19 cellular contexts compared by ENCODE assay signal in genomic region chr15:61091229-61091628, GRCh38.
DNase-seq lines count a peak whose midpoint lies in the region; ATAC-seq and TF ChIP-seq lines count a peak whose summit lies in the region.
"Had no signal": no experiment of that assay in that cellular context is flagged by ENCODE, and none has a peak within 500 bp of the region (broad histone marks: within the 10 kb centered on the region; RNA-seq: fewer than 3 reads in every experiment).

No MANE protein-coding gene starts in this region.

- H3K27ac ChIP-seq in A673 (ENCODE audit: low read depth, low read length, poor library complexity, severe bottlenecking) (no peak overlapping the region), HEK293 (ENCODE audit: extremely low read depth, low read depth, low read length) (no peak overlapping the region)
- H3K27ac ChIP-seq: suprapubic skin had no signal

- H3K4me1 ChIP-seq in A673 (ENCODE audit: insufficient read depth, low read length, poor library complexity, severe bottlenecking) (no peaks in the 10 kb centered on the region), HEK293 (ENCODE audit: control insufficient read depth, insufficient read depth, low read length) (no peaks in the 10 kb centered on the region)

- no peak for TF ChIP-seq CTCF in A673 (conservative IDR thresholded peaks at IDR 0.05; ENCODE audit: low read depth, low read length)
- no peak for TF ChIP-seq CTCF in HEK293 (tag by site-specific recombination; IDR thresholded peaks at IDR 0.05)
- TF ChIP-seq CTCF in nephron (IDR thresholded peaks at IDR 0.05; ENCODE audit: unreplicated experiment in 3 of 3), result no peak

- ATAC-seq in HG02571 (IDR thresholded peaks at IDR 0.05; ENCODE audit: unreplicated experiment), result no peak
- ATAC-seq: effector memory CD8-positive, alpha-beta T cell had no signal

- no peaks in the 10 kb centered on the region for H3K27me3 Mint-ChIP-seq in nephron (ENCODE audit: low read depth)

- H3K9me3 ChIP-seq in A673 (ENCODE audit: low read depth, low read length, poor library complexity, severe bottlenecking) (no peaks in the 10 kb centered on the region), HEK293 (ENCODE audit: control insufficient read depth, insufficient read depth, low read depth, low read length) (no peaks in the 10 kb centered on the region)
- H3K9me3 ChIP-seq: suprapubic skin had no signal

- POLR2A ChIA-PET in A673 (lab: Charles Lee; ENCODE audit: low non-redundant PET) (interaction anchor here (0.6 kb wide), 1 partner anchor 1487 kb away, joined by 10 read pairs; no protein-coding TSS in a partner anchor), HEK293 (lab: Yijun Ruan, JAX) (no interaction called here)

- CTCF ChIA-PET in A673 (lab: Charles Lee) (interaction anchor here (0.6 kb wide), 1 partner anchor 172 kb away, joined by 3 read pairs; no protein-coding TSS in a partner anchor), HEK293 (lab: Yijun Ruan, JAX) (no interaction called here)

- BruUV-seq in A673 (replicated peaks; lab: Mats Ljungman, UMichigan), result no TSS peak

- peaks cover 16% of the 10 kb centered on the region for H3K36me3 Mint-ChIP-seq in nephron (ENCODE audit: low read depth)
- H3K36me3 Mint-ChIP-seq: activated naive CD8-positive, alpha-beta T cell treated with anti-CD3 and anti-CD28 coated beads for 36 hours; CD4-positive, CD25-positive, alpha-beta regulatory T cell had no signal

- H3K4me1 Mint-ChIP-seq in nephron, result peaks cover 59% of the 10 kb centered on the region
- H3K4me1 Mint-ChIP-seq: activated naive CD8-positive, alpha-beta T cell treated with anti-CD3 and anti-CD28 coated beads for 36 hours; CD4-positive, CD25-positive, alpha-beta regulatory T cell had no signal

- peak overlapping the region; percentile 38 to 78 (median 65) for H3K27ac Mint-ChIP-seq in nephron
- H3K27ac Mint-ChIP-seq: activated naive CD8-positive, alpha-beta T cell treated with anti-CD3 and anti-CD28 coated beads for 36 hours; activated T-helper 2 cell treated with anti-CD3 and anti-CD28 coated beads, Interferon-gamma antibody, Interleukin-2, Interleukin-4, amounts not matched to agents 10 μg/mL and 5 μg/mL and 100 μg/mL, durations not matched to agents 14 hours and 24 hours and 36 hours; CD4-positive, CD25-positive, alpha-beta regulatory T cell; effector memory CD8-positive, alpha-beta T cell; T-helper 2 cell treated with Interferon-gamma antibody and Interleukin-4, amounts not matched to agents 5 μg/mL and 100 μg/mL, for 36 hours had no signal

- H3K36me3 ChIP-seq in A673 (ENCODE audit: insufficient read depth, low read length, poor library complexity, severe bottlenecking) (no peaks in the 10 kb centered on the region), HEK293 (ENCODE audit: control insufficient read depth in 2 of 2, insufficient read depth in 1 of 2, low read length in 2 of 2) (no peaks in the 10 kb centered on the region)
- H3K36me3 ChIP-seq: suprapubic skin had no signal

- intact Hi-C loops in A673 (cut with micrococcal nuclease; ENCODE audit: unreplicated experiment), result no loop called here

- peak overlapping the region; percentile 6 for H3K4me3 ChIP-seq in A673 (ENCODE audit: low read depth, low read length, poor library complexity, severe bottlenecking)
- no peak overlapping the region for H3K4me3 ChIP-seq in HEK293 (ENCODE audit: low read depth, low read length)
- H3K4me3 ChIP-seq: suprapubic skin had no signal

- peak overlapping the region in 1 of 3 experiments; percentile 27 for H3K4me3 Mint-ChIP-seq in nephron
- H3K4me3 Mint-ChIP-seq: activated naive CD8-positive, alpha-beta T cell treated with anti-CD3 and anti-CD28 coated beads for 36 hours; CD4-positive, CD25-positive, alpha-beta regulatory T cell; effector memory CD8-positive, alpha-beta T cell; T-helper 2 cell treated with Interferon-gamma antibody and Interleukin-4, amounts not matched to agents 5 μg/mL and 100 μg/mL, for 36 hours had no signal

- no peaks in the 10 kb centered on the region for H3K9me3 Mint-ChIP-seq in nephron
- H3K9me3 Mint-ChIP-seq: activated naive CD8-positive, alpha-beta T cell treated with anti-CD3 and anti-CD28 coated beads for 36 hours; activated T-helper 2 cell treated with anti-CD3 and anti-CD28 coated beads, Interferon-gamma antibody, Interleukin-2, Interleukin-4, amounts not matched to agents 10 μg/mL and 5 μg/mL and 100 μg/mL, durations not matched to agents 14 hours and 24 hours and 36 hours; effector memory CD8-positive, alpha-beta T cell; T-helper 2 cell treated with Interferon-gamma antibody and Interleukin-4, amounts not matched to agents 5 μg/mL and 100 μg/mL, for 36 hours had no signal

- no peaks in the 10 kb centered on the region for H3K27me3 ChIP-seq in A673 (replicated peaks; ENCODE audit: insufficient read depth, low read depth, low read length, poor library complexity)
- H3K27me3 ChIP-seq: suprapubic skin had no signal

- DNase-seq in A673 (ENCODE audit: low spot score), result peak; percentile 35
- peak; percentile 80 for DNase-seq in NCI-H748 (lab: John Stamatoyannopoulos, UW; ENCODE audit: unreplicated experiment)
- no peak for DNase-seq in cortex of kidney (lab: John Stamatoyannopoulos, UW)
- DNase-seq in stimulated activated CD8-positive, alpha-beta memory T cell treated with anti-CD3 and anti-CD28 coated beads, Interleukin-4, amount 100 ng/mL, for 48 hours, result no peak
- DNase-seq: activated CD4-positive, alpha-beta T cell treated with anti-CD3 and anti-CD28 coated beads, Interleukin-2, amount 50 U/mL, for 1 hour; activated naive CD8-positive, alpha-beta T cell treated with anti-CD3 and anti-CD28 coated beads for 36 hours; CD4-positive, CD25-positive, alpha-beta regulatory T cell; DMS 273 treated with DMSO at 0.1 percent for 48 hours; effector memory CD8-positive, alpha-beta T cell; GOT3; KG1; kidney; NCI-H226 had no signal

TF ChIP-seq in HEK293, 187 proteins besides CTCF, POLR2A, EP300 and RAD21:
- TF ChIP-seq PBX3 (CRISPR knock-in tag; IDR thresholded peaks at IDR 0.05), result no peak
- TF ChIP-seq ZNF184 (tag by site-specific recombination; IDR thresholded peaks at IDR 0.05), result no peak
- 0 out of 2 replicates have a peak, but pooled peaks have one; percentile 13 for TF ChIP-seq ZBTB8A (tag by site-specific recombination; IDR thresholded peaks at IDR 0.05)

Comparison
In these comparisons a context has a peak if more than half of its experiments do, and no peak if none do; other contexts are left out.
1. DNase-seq: peak in A673 (single experiment) and NCI-H748 (single experiment); none in cortex of kidney (single experiment) and stimulated activated CD8-positive, alpha-beta memory T cell treated with anti-CD3 and anti-CD28 coated beads, Interleukin-4, amount 100 ng/mL, for 48 hours (single experiment).